Comparison of ENCODE assay signal across 22 cellular contexts in the genomic region with DNA sequence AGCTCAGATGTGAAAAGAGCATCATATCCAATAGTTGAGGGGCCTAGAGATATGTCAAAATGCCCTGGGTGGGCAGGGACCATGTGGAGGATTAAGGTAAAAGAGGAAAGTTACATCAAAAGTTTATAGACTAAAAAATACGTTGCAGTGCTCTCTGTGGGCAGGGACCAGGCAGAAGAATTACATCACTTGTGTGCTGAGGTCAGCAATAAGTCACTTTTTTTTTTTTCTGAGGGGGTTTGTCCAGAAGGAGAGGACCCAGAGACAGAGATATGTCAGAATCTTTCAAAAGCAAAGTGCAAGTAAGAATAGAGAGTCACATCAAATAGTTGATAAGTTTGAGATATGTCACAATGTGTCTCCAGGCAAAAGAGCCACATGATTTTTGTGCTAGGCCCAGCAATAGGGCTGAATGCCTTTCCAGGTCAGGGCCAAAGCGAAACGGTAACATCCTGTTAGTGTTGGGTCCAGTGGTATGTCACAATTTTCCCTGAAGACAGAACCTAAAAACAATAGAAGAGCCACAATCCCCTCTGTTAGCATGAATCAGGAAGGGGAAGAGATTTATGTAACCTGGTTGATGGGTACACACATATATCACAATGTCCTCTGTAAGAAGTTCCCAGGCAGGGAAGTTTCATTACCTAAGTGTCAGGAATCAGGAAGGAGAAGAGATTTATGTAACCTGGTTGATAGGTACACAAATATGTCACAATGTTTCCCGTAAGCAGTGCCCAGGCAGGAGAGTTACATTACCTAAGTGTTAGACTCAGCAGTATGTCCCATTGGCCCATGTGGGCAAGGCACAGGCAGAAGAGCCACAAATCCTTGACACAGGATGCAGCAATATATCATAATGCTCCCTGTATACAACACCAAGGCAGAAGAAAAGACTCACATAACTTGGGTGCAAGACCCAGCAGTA. TPM values are rescaled to one million over a fixed set of nuclear protein-coding genes. Genes with fewer than 3 reads are reported as not detected.
A peak's percentile ranks its signal among the peaks of the same experiment; 100 is the strongest.
DNase-seq lines count a peak whose midpoint lies in the region; ATAC-seq, FAIRE-seq and TF ChIP-seq lines count a peak whose summit lies in the region.
"Had no signal": no experiment of that assay in that cellular context is flagged by ENCODE, and none has a peak within 500 bp of the region (broad histone marks: within the 10 kb centered on the region; RNA-seq: fewer than 3 reads in every experiment).

No MANE protein-coding gene starts in this region.

- no peaks in the 10 kb centered on the region for H3K36me3 ChIP-seq in CD4-positive, alpha-beta memory T cell (ENCODE audit: insufficient read depth, low read length)
- no peaks in the 10 kb centered on the region for H3K36me3 ChIP-seq in K562 (ENCODE audit: control insufficient read depth, insufficient read depth, low read length)
- no peaks in the 10 kb centered on the region for H3K36me3 ChIP-seq in suprapubic skin

- FAIRE-seq in K562 (lab: Jason Lieb, UNC) (no peak), urothelium cell line (lab: Jason Lieb, UNC) (no peak)
- FAIRE-seq: A204.1, GM19239, H54 had no signal

- no peak for ATAC-seq in K562
- ATAC-seq: PC-3 had no signal

- H3K36me3 Mint-ChIP-seq in CD4-positive, alpha-beta memory T cell, result no peaks in the 10 kb centered on the region

- H2AFZ ChIP-seq in K562 (ENCODE audit: low read depth, low read length), result no peak overlapping the region

- no peak for TF ChIP-seq RAD21 in K562 (CRISPR knock-in tag; conservative IDR thresholded peaks at IDR 0.05 in 1 of 2, IDR thresholded peaks at IDR 0.05 in 1 of 2)

- CTCF ChIA-PET in CD4-positive, alpha-beta memory T cell (lab: Charles Lee; ENCODE audit: partially characterized antibody), result no interaction called here
- CTCF ChIA-PET in K562 (lab: Yijun Ruan, JAX; ENCODE audit: low intra/inter-chr PET ratio), result interaction anchor here (0.6 kb wide), 1 partner anchor 1739 kb away, joined by 3 read pairs; no protein-coding TSS in a partner anchor

- POLR2A ChIA-PET in CD4-positive, alpha-beta memory T cell (lab: Charles Lee; ENCODE audit: partially characterized antibody), result no interaction called here
- POLR2A ChIA-PET in K562 (lab: Yijun Ruan, JAX), result no interaction called here

- H3K4me1 Mint-ChIP-seq in CD4-positive, alpha-beta memory T cell, result peaks cover 0 to 4% (median under 1%) of the 10 kb centered on the region in 4 donors

- H3K4me2 ChIP-seq in K562 (ENCODE audit: insufficient read depth, low read length), result no peak overlapping the region
- H3K4me2 ChIP-seq: SK-N-SH had no signal

- H3K9me3 ChIP-seq in CD4-positive, alpha-beta memory T cell (ENCODE audit: control insufficient read depth in 1 of 2, low read length in 2 of 2), result no peaks in the 10 kb centered on the region
- H3K9me3 ChIP-seq in K562 (replicated peaks; ENCODE audit: control insufficient read depth, insufficient read depth, low read depth, low read length) (peaks cover 8% of the 10 kb centered on the region; the same call in 1 of the 2 replicates), iPS-18c (ENCODE audit: control insufficient read depth, insufficient read depth, low read length) (peaks cover 15% of the 10 kb centered on the region), suprapubic skin (no peaks in the 10 kb centered on the region)
- H3K9me3 ChIP-seq: SK-N-SH had no signal

- TF ChIP-seq EP300 in K562 (IDR thresholded peaks at IDR 0.05; ENCODE audit: low read length), result no peak
- no peak for TF ChIP-seq EP300 in suprapubic skin (IDR thresholded peaks at IDR 0.05)

- H3K79me2 ChIP-seq in K562 (ENCODE audit: control insufficient read depth, insufficient read depth, low read length), result no peaks in the 10 kb centered on the region

- TF ChIP-seq POLR2A in K562 (conservative IDR thresholded peaks at IDR 0.05) (no peak), suprapubic skin (IDR thresholded peaks at IDR 0.05) (no peak)

- H4K20me1 ChIP-seq in K562 (replicated peaks; ENCODE audit: control insufficient read depth, insufficient read depth, low read length), result no peaks in the 10 kb centered on the region

- no peaks in the 10 kb centered on the region for H3K27me3 Mint-ChIP-seq in CD4-positive, alpha-beta memory T cell

- H3K27me3 ChIP-seq in CD4-positive, alpha-beta memory T cell (ENCODE audit: insufficient read depth, low read length), result no peaks in the 10 kb centered on the region
- H3K27me3 ChIP-seq in K562 (ENCODE audit: control insufficient read depth in 2 of 2, insufficient read depth in 2 of 2, low read length in 2 of 2) (no peaks in the 10 kb centered on the region), suprapubic skin (no peaks in the 10 kb centered on the region)

- H3K9me3 Mint-ChIP-seq in CD4-positive, alpha-beta memory T cell, result no peaks in the 10 kb centered on the region

- H3K27ac Mint-ChIP-seq in CD4-positive, alpha-beta memory T cell, result peak overlapping the region in 5 of 7 donors; percentile 6 to 74 (median 72)

- DNase-seq in CD4-positive, alpha-beta memory T cell, result no peak
- DNase-seq in K562 (ENCODE audit: extremely low read depth in 1 of 4, low spot score in 3 of 4) (no peak), suprapubic skin (ENCODE audit: low spot score in 2 of 2) (no peak), NCI-H2196 treated with DMSO at 0.1 percent for 48 hours (lab: John Stamatoyannopoulos, UW; ENCODE audit: unreplicated experiment) (no peak), urothelium cell line (ENCODE audit: low spot score) (no peak)
- DNase-seq in stimulated activated naive CD4-positive, alpha-beta T cell treated with Interleukin-2 at 50 U/mL for 16 hours (lab: John Stamatoyannopoulos, UW), result no peak
- DNase-seq: AML-193; C1 segment of cervical spinal cord; Calu3; KG1; MM.1S; NCI-H2029; NCI-H446 treated with DMSO at 0.1 percent for 48 hours; NCI-H526; NCI-H82; NK-92 treated with Interleukin-12 subunit alpha and Interleukin-12 subunit beta, amount 100 ng/mL, for 24 hours; PC-3; SK-N-SH had no signal

- in situ Hi-C loops in K562 (cut with MboI), result loop anchor here (25.0 kb wide), 1 partner anchor 675 kb away; no protein-coding TSS in a partner anchor

- no peak overlapping the region for H3K4me3 Mint-ChIP-seq in CD4-positive, alpha-beta memory T cell

- no peak overlapping the region for H3K9ac ChIP-seq in K562 (ENCODE audit: insufficient read depth in 1 of 2, low read depth in 2 of 2, low read length in 2 of 2)
- H3K9ac ChIP-seq: SK-N-SH had no signal

- no TSS peak for BruUV-seq in K562 (replicated peaks; lab: Mats Ljungman, UMichigan)

- no peaks in the 10 kb centered on the region for H3K4me1 ChIP-seq in CD4-positive, alpha-beta memory T cell (ENCODE audit: insufficient read depth, low read length)
- H3K4me1 ChIP-seq in K562 (replicated peaks in 1 of 2; ENCODE audit: control insufficient read depth in 2 of 2, insufficient read depth in 2 of 2, low read length in 2 of 2) (no peaks in the 10 kb centered on the region), suprapubic skin (no peaks in the 10 kb centered on the region)

- 2% methylated on average over 4 of the region's 4 CpGs for WGBS in K562 (ENCODE audit: insufficient coverage, low coverage, missing lambda C conversion rate)
- 58% methylated on average over 4 of the region's 4 CpGs for WGBS in suprapubic skin

- no peak overlapping the region for H3K27ac ChIP-seq in CD4-positive, alpha-beta memory T cell (ENCODE audit: low read depth, low read length)
- H3K27ac ChIP-seq in K562 (ENCODE audit: extremely low read depth, low read depth, low read length) (no peak overlapping the region), suprapubic skin (peak overlapping the region; percentile 47)

- H3K9me1 ChIP-seq in K562 (ENCODE audit: control insufficient read depth, insufficient read depth, low read length), result no peaks in the 10 kb centered on the region

- no peak overlapping the region for H3K4me3 ChIP-seq in CD4-positive, alpha-beta memory T cell (ENCODE audit: low read length in 2 of 2)
- H3K4me3 ChIP-seq in K562, result no peak overlapping the region
- H3K4me3 ChIP-seq in iPS-18c (ENCODE audit: insufficient read depth, low read depth, low read length), result peak overlapping the region; percentile 15; the same call in 1 of the 2 replicates
- no peak overlapping the region for H3K4me3 ChIP-seq in suprapubic skin

- intact Hi-C loops in CD4-positive, alpha-beta memory T cell (cut with micrococcal nuclease), result loop anchor here (5.0 kb wide), 1 partner anchor 670 kb away; no protein-coding TSS in a partner anchor
- intact Hi-C loops in K562 (cut with micrococcal nuclease), result loop anchor here (5.0 kb wide), 3 partner anchors 160 to 310 kb away; no protein-coding TSS in a partner anchor

- TF ChIP-seq CTCF in K562 (IDR thresholded peaks at IDR 0.05 in 2 of 3, conservative IDR thresholded peaks at IDR 0.05 in 1 of 3; ENCODE audit: insufficient read depth in 2 of 3, low read depth in 1 of 3, low read length in 3 of 3), result no peak
- TF ChIP-seq CTCF in suprapubic skin (IDR thresholded peaks at IDR 0.05), result no peak

TF ChIP-seq in K562, 482 proteins besides CTCF, POLR2A, EP300 and RAD21 (continues in another document):
- TF ChIP-seq CXXC5 (CRISPR knock-in tag; IDR thresholded peaks at IDR 0.05) (no peak), MAFF (IDR thresholded peaks at IDR 0.05; ENCODE audit: low read length) (peak; percentile 44), ZNF57 (CRISPR knock-in tag; IDR thresholded peaks at IDR 0.05) (no peak), SMARCE1 (IDR thresholded peaks at IDR 0.05) (no peak), ZNF780A (CRISPR knock-in tag; IDR thresholded peaks at IDR 0.05) (no peak), MAFG (tag; conservative IDR thresholded peaks at IDR 0.05) (0 out of 2 replicates have a peak, but pooled peaks have one; percentile 7)

RNA-seq across cellular contexts. Expression of a gene that starts 28.1 kb away (rescaled TPM):
- 10 to 100 TPM; 30.2 to 30.9 TPM for total RNA-seq in CD4-positive, alpha-beta memory T cell
- 10 to 100 TPM in 1 of 2 donors, 1 to 10 TPM in 1; 4.0 to 10.2 TPM for polyA plus RNA-seq in CD4-positive, alpha-beta memory T cell
- total RNA-seq in K562 (2011; cell fraction: chromatin; rRNA removed; ENCODE audit: low replicate concordance), result 13.9 and 28.5 TPM in 2 replicates
- total RNA-seq in K562 (2011; cell fraction: nucleolus; rRNA removed), result 6.3 and 10.4 TPM in 2 replicates
- 14.0 and 20.2 TPM in 2 replicates for total RNA-seq in K562 (2011; cell fraction: nucleoplasm; rRNA removed)
- total RNA-seq in K562 (2014; rRNA removed), result 5.3 and 7.1 TPM in 2 replicates
- 13.2 and 14.5 TPM in 2 replicates for total RNA-seq in K562 (2014; rRNA removed; fragmentation: Illumina TruSeq; extraction: Trizol)
- total RNA-seq in K562 (2015; rRNA removed; fragmentation: Illumina TruSeq; extraction: Trizol), result 14.1 and 14.2 TPM in 2 replicates
- total RNA-seq in K562 (2021), result 7.7 and 7.9 TPM in 2 replicates
- polyA plus RNA-seq in K562 (2011; rRNA removed), result 5.7 and 6.7 TPM in 2 replicates
- 2.7 and 3.2 TPM in 2 replicates for polyA plus RNA-seq in K562 (2011; cell fraction: cytosol; rRNA removed)
- polyA plus RNA-seq in K562 (2011; cell fraction: nucleus; rRNA removed), result 6.6 and 8.4 TPM in 2 replicates
- 4.3 and 5.9 TPM in 2 replicates for polyA plus RNA-seq in K562 (2012)
- polyA plus RNA-seq in K562 (2014; fragmentation: Illumina TruSeq; extraction: Trizol), result 9.8 and 13.1 TPM in 2 replicates
- 1 to 10 TPM; 2.4 to 4.5 TPM for polyA plus RNA-seq in K562 (2014; fragmentation: Nextera tagmentation; extraction: Ambion mirVana)
- 8.9 and 9.3 TPM in 2 replicates for polyA plus RNA-seq in K562 (2014; rRNA removed)
- 10.5 and 12.3 TPM in 2 replicates for polyA minus RNA-seq in K562 (2011; rRNA and poly(A)+ RNA removed)
- polyA minus RNA-seq in K562 (2011; cell fraction: cytosol; rRNA and poly(A)+ RNA removed), result 2.3 and 6.4 TPM in 2 replicates
- polyA minus RNA-seq in K562 (2011; cell fraction: nucleus; rRNA and poly(A)+ RNA removed), result 7.1 and 8.9 TPM in 2 replicates
- 10 to 100 TPM; 14.4 to 22.8 (median 16.5) TPM for total RNA-seq in suprapubic skin
